21 cellular contexts compared by ENCODE assay signal in the genomic region with DNA sequence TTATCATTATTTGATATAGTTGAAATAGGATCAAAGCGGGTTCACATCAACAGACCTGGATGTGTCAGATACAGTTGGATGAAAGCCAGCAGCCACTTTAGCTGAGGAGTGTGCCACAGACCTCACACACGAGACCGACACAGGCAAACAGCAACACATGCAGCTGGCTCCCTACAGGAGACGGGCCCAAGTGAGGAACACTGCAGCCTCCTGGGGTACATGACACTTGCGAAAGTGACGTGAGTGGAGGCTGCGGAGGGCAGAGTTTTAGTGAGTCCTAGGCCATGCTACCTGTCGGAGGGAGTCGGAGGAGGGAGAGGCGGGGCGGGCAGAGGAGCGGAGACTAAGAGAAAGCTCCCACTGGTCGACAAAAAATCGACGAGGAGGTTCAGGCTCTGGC.
"Had no signal": no experiment of that assay in that cellular context is flagged by ENCODE, and none has a peak within 500 bp of the region (broad histone marks: within the 10 kb centered on the region; RNA-seq: fewer than 3 reads in every experiment).

No MANE protein-coding gene starts in this region.

- ATAC-seq: activated CD4-positive, alpha-beta T cell treated with anti-CD3 and anti-CD28 coated beads for 36 hours; activated T-helper 17 cell treated with anti-CD3 and anti-CD28 coated beads, Interleukin-2, amount 50 U/mL, for 72 hours had no signal

- H3K9me3 ChIP-seq: Peyer's patch had no signal

- H3K27ac ChIP-seq: Peyer's patch, SK-N-MC, WERI-Rb-1 had no signal

- H3K27me3 ChIP-seq: Peyer's patch had no signal

- H3K4me3 ChIP-seq: Peyer's patch, SK-N-MC had no signal

- DNase-seq: activated CD4-positive, alpha-beta memory T cell treated with anti-CD3 and anti-CD28 coated beads, Interleukin-2, amount 10 ng/mL, durations not matched to agents 7 days and 5 days; activated CD4-positive, alpha-beta T cell treated with anti-CD3 and anti-CD28 coated beads for 36 hours; activated CD4-positive, alpha-beta T cell treated with anti-CD3 and anti-CD28 coated beads, Interleukin-2, amount 50 U/mL, for 1 hour; activated gamma-delta T cell; activated naive CD4-positive, alpha-beta T cell treated with anti-CD3 and anti-CD28 coated beads for 36 hours; activated T-cell treated with anti-CD3 and anti-CD28 coated beads for 4 hours; activated T-cell treated with anti-CD3 and anti-CD28 coated beads, Interleukin-2, amount 50 U/mL, for 48 hours; cerebellar nuclear complex; KG1; NCI-H1048; NCI-H1417 treated with DMSO at 0.1 percent for 48 hours; NCI-H187; NCI-H2081; NCI-H446 treated with DMSO at 0.1 percent for 48 hours; NCI-H526 treated with DMSO at 0.1 percent for 48 hours; NCI-H82; Peyer's patch; T-helper 1 cell; WERI-Rb-1 had no signal
